Comparison of ENCODE assay signal across 27 cellular contexts in genomic region chr6:17265570-17265969, GRCh38.
"Had no signal": no experiment of that assay in that cellular context is flagged by ENCODE, and none has a peak within 500 bp of the region (broad histone marks: within the 10 kb centered on the region; RNA-seq: fewer than 3 reads in every experiment).

No MANE protein-coding gene starts in this region.

- H3K4me3 ChIP-seq: colonic mucosa, coronary artery, dorsolateral prefrontal cortex, esophagus muscularis mucosa, esophagus squamous epithelium, gastrocnemius medialis, gastroesophageal sphincter, heart left ventricle, heart right ventricle had no signal

- DNase-seq: colonic mucosa; cortex of kidney; dermis blood vessel endothelial cell; dorsolateral prefrontal cortex; effector CD4-positive, alpha-beta T cell; effector CD8-positive, alpha-beta T cell; effector memory CD4-positive, alpha-beta T cell; effector memory CD8-positive, alpha-beta T cell; endodermal cell; esophagus squamous epithelium; foreskin fibroblast; foreskin keratinocyte; foreskin melanocyte; gastrocnemius medialis; glutamatergic neuron; head of caudate nucleus; heart left ventricle; heart right ventricle had no signal

- ATAC-seq: effector memory CD8-positive, alpha-beta T cell; esophagus mucosa; foreskin keratinocyte; gastroesophageal sphincter; heart left ventricle; heart right ventricle had no signal

- H3K36me3 ChIP-seq: colonic mucosa, esophagus muscularis mucosa, esophagus squamous epithelium, gastrocnemius medialis, gastroesophageal sphincter, heart left ventricle, heart right ventricle had no signal

- FAIRE-seq: colon, endometrium, endothelial cell of umbilical vein, frontal cortex had no signal

- H3K4me1 ChIP-seq: colonic mucosa, esophagus squamous epithelium, foreskin keratinocyte had no signal

- H3K27me3 ChIP-seq: colonic mucosa, dorsolateral prefrontal cortex, esophagus muscularis mucosa, esophagus squamous epithelium, foreskin keratinocyte, gastrocnemius medialis, gastroesophageal sphincter, heart left ventricle, heart right ventricle had no signal

- H3K27ac ChIP-seq: colonic mucosa, coronary artery, dorsolateral prefrontal cortex, epithelial cell of prostate, esophagus muscularis mucosa, esophagus squamous epithelium, foreskin keratinocyte, gastroesophageal sphincter, heart left ventricle, heart right ventricle had no signal

- H3K9me3 ChIP-seq: colonic mucosa, esophagus muscularis mucosa, esophagus squamous epithelium, gastrocnemius medialis, gastroesophageal sphincter, heart left ventricle, heart right ventricle had no signal
